7 cellular contexts compared by ENCODE assay signal in genomic region chr6:150142304-150142656, GRCh38. TPM values are rescaled to one million over a fixed set of nuclear protein-coding genes. Genes with fewer than 3 reads are reported as not detected.
A peak's percentile ranks its signal among the peaks of the same experiment; 100 is the strongest.
DNase-seq lines count a peak whose midpoint lies in the region; ATAC-seq and TF ChIP-seq lines count a peak whose summit lies in the region.

No MANE protein-coding gene starts in this region.

- ATAC-seq in HCT116 (peak; percentile 55), GM21576 (IDR thresholded peaks at IDR 0.05; ENCODE audit: unreplicated experiment) (no peak), body of pancreas (no peak)

- no TSS peak for BruUV-seq in HCT116 (replicated peaks; lab: Mats Ljungman, UMichigan)

- CTCF ChIA-PET in HCT116 (lab: Charles Lee), result no interaction called here

- H3K36me3 Mint-ChIP-seq in osteocyte (ENCODE audit: unreplicated experiment), result no peaks in the 10 kb centered on the region

- peak overlapping the region; percentile 70 for H3K4me3 Mint-ChIP-seq in osteocyte (ENCODE audit: unreplicated experiment)

- peaks cover 12% of the 10 kb centered on the region for H3K4me1 Mint-ChIP-seq in osteocyte (ENCODE audit: unreplicated experiment)

- H3K9me2 ChIP-seq in HCT116 (ENCODE audit: insufficient read depth), result no peaks in the 10 kb centered on the region

- peak overlapping the region; percentile 57; the same call in 1 of the 2 replicates for H3K9ac ChIP-seq in HCT116 (ENCODE audit: low read length)

- H3K79me2 ChIP-seq in HCT116 (ENCODE audit: insufficient read depth, low read length), result no peaks in the 10 kb centered on the region

- POLR2A ChIA-PET in HCT116 (lab: Charles Lee), result no interaction called here

- H3K27ac Mint-ChIP-seq in osteocyte (ENCODE audit: unreplicated experiment), result no peak overlapping the region

- RAD21 ChIA-PET in HCT116 (lab: Charles Lee; ENCODE audit: low non-redundant PET in 1 of 2, low total read pairs in 2 of 2, uncharacterized antibody in 2 of 2, unreplicated experiment in 2 of 2), result no interaction called here

- peak overlapping the region; percentile 91 for H2AFZ ChIP-seq in HCT116 (ENCODE audit: low read depth, low read length, poor library complexity, severe bottlenecking)

- H3K27me3 ChIP-seq in HCT116 (ENCODE audit: insufficient read depth, low read length) (no peaks in the 10 kb centered on the region), SJSA1 (replicated peaks) (peaks cover 82% of the 10 kb centered on the region), body of pancreas (peaks cover 0 to 5% of the 10 kb centered on the region in 2 donors)

- H3K4me2 ChIP-seq in HCT116 (ENCODE audit: low read length), result peak overlapping the region; percentile 92

- H3K36me3 ChIP-seq in HCT116 (ENCODE audit: control insufficient read depth in 1 of 2, insufficient read depth in 2 of 2, low read length in 2 of 2), result no peaks in the 10 kb centered on the region
- H3K36me3 ChIP-seq in SJSA1, result no peaks in the 10 kb centered on the region
- no peaks in the 10 kb centered on the region for H3K36me3 ChIP-seq in body of pancreas (replicated peaks in 1 of 2; ENCODE audit: insufficient read depth in 1 of 2, low read depth in 2 of 2)

- H3K4me1 ChIP-seq in HCT116 (ENCODE audit: control insufficient read depth in 1 of 2, insufficient read depth in 2 of 2, low read length in 2 of 2) (peaks cover 15 to 38% of the 10 kb centered on the region in 2 experiments), SJSA1 (replicated peaks) (peaks cover 17% of the 10 kb centered on the region), body of pancreas (peaks cover 22% of the 10 kb centered on the region)

- DNase-seq in HCT116 (ENCODE audit: low read depth, low spot score) (no peak), SJSA1 (ENCODE audit: low read depth in 1 of 2, low spot score in 2 of 2) (no peak), fibroblast of gingiva (ENCODE audit: low read depth) (peak; percentile 51), osteocyte (ENCODE audit: extremely low spot score, unreplicated experiment) (no peak), mesenteric fat pad (ENCODE audit: low spot score) (no peak), body of pancreas (no peak)

- H3K27me3 Mint-ChIP-seq in osteocyte (ENCODE audit: unreplicated experiment), result peaks cover 79% of the 10 kb centered on the region

- peak overlapping the region; percentile 60 to 69 for H3K4me3 ChIP-seq in HCT116 (replicated peaks in 1 of 2; ENCODE audit: low read depth in 1 of 2, low read length in 2 of 2)
- H3K4me3 ChIP-seq in SJSA1, result peak overlapping the region; percentile 24
- H3K4me3 ChIP-seq in body of pancreas, result no peak overlapping the region

- intact Hi-C loops in HCT116 (cut with micrococcal nuclease) (loop anchor here (10.0 kb wide), 2 partner anchors 193 to 673 kb away; no protein-coding TSS in a partner anchor), body of pancreas (cut with DNase I) (no loop called here)

- TF ChIP-seq CTCF in HCT116 (IDR thresholded peaks at IDR 0.05 in 2 of 3, conservative IDR thresholded peaks at IDR 0.05 in 1 of 3; ENCODE audit: borderline replicate concordance in 1 of 3, insufficient read depth in 1 of 3, low read depth in 2 of 3, low read length in 2 of 3) (no peak), osteocyte (IDR thresholded peaks at IDR 0.05) (no peak), body of pancreas (IDR thresholded peaks at IDR 0.05) (no peak)

- H3K9me3 ChIP-seq in HCT116 (ENCODE audit: control insufficient read depth in 1 of 2, insufficient read depth in 1 of 2, low read depth in 1 of 2, low read length in 2 of 2), result no peaks in the 10 kb centered on the region
- H3K9me3 ChIP-seq in SJSA1 (replicated peaks), result 0 out of 2 replicates have a peak, but pooled peaks cover 3% of the 10 kb centered on the region
- H3K9me3 ChIP-seq in body of pancreas, result no peaks in the 10 kb centered on the region

- no peaks in the 10 kb centered on the region for H3K9me3 Mint-ChIP-seq in osteocyte (ENCODE audit: unreplicated experiment)

- TF ChIP-seq POLR2A in HCT116 (IDR thresholded peaks at IDR 0.05; ENCODE audit: borderline replicate concordance, extremely low read depth, insufficient read depth, insufficient read length) (no peak), body of pancreas (IDR thresholded peaks at IDR 0.05) (no peak)

- no peak overlapping the region for H3K27ac ChIP-seq in HCT116 (ENCODE audit: low read depth, low read length)
- H3K27ac ChIP-seq in SJSA1, result no peak overlapping the region
- H3K27ac ChIP-seq in body of pancreas, result no peak overlapping the region

- no peaks in the 10 kb centered on the region for H4K20me1 ChIP-seq in HCT116 (ENCODE audit: insufficient read depth)

- TF ChIP-seq RAD21 in HCT116 (IDR thresholded peaks at IDR 0.05; ENCODE audit: low read depth), result no peak

- WGBS in body of pancreas, 2 donors, result 3 to 4% methylated on average over 15 to 19 of the region's 19 CpGs

TF ChIP-seq in HCT116, 20 proteins besides CTCF, POLR2A, EP300 and RAD21:
- TF ChIP-seq ZBTB33 (IDR thresholded peaks at IDR 0.05; ENCODE audit: extremely low read depth, insufficient replicate concordance, low read length), result no peak

RNA-seq across cellular contexts. Expression of gene PPP1R14C, which starts 0.6 kb away (rescaled TPM):
- total RNA-seq in HCT116 (2021; ENCODE audit: unreplicated experiment) (7.8 TPM), osteocyte (0.46 and 0.60 TPM in 2 replicates), mesenteric fat pad (0.26 TPM), body of pancreas (under 1 TPM; 0.26 to 0.33 TPM)
- polyA plus RNA-seq in HCT116 (2012), result 4.1 and 5.2 TPM in 2 replicates
- not detected in 2 replicates for total RNA-seq in SJSA1 (2014; rRNA removed; shearing (Covaris generic))

Comparison
In these comparisons a context has a peak if more than half of its experiments do, and no peak if none do; other contexts are left out.
1. H3K4me3 ChIP-seq: peak in HCT116 (2 of 2) and SJSA1 (single experiment); none in body of pancreas (0 of 2).